Comparison of ENCODE assay signal across 3 cellular contexts in genomic region chr20:37461376-37461775, GRCh38.
"Had no signal": no experiment of that assay in that cellular context is flagged by ENCODE, and none has a peak within 500 bp of the region (broad histone marks: within the 10 kb centered on the region; RNA-seq: fewer than 3 reads in every experiment).

No MANE protein-coding gene starts in this region.

- DNase-seq: GDM1, GF-D8 had no signal

- ATAC-seq: GM12878 had no signal

- H3K4me3 ChIP-seq: GM12878 had no signal
